2 cellular contexts compared by ENCODE assay signal in genomic region chr4:185304944-185305690, GRCh38.
TF ChIP-seq lines count a peak whose summit lies in the region.

No MANE protein-coding gene starts in this region.

TF ChIP-seq in H1, 55 proteins besides CTCF, POLR2A, EP300 and RAD21 (continued from another document):
- no peak for TF ChIP-seq POLR2AphosphoS5 (IDR thresholded peaks at IDR 0.05; ENCODE audit: low read depth, low read length)
- TF ChIP-seq NANOG (IDR thresholded peaks at IDR 0.05; ENCODE audit: insufficient read depth, low read depth, low read length, poor library complexity, severe bottlenecking): no peak
- 0 out of 2 replicates have a peak, but pooled peaks have one; percentile 19 for TF ChIP-seq TCF12 (IDR thresholded peaks at IDR 0.05; ENCODE audit: low read depth, low read length)
- no peak; the same call in 1 of the 2 replicates for TF ChIP-seq MAX (IDR thresholded peaks at IDR 0.05)
- TF ChIP-seq RBBP5 (IDR thresholded peaks at IDR 0.05; ENCODE audit: borderline replicate concordance, low read depth, low read length): no peak
- peak in 1 of 2 experiments; percentile 39; a peak in 1 of 4 replicates for TF ChIP-seq SIN3A (conservative IDR thresholded peaks at IDR 0.05 in 1 of 2, IDR thresholded peaks at IDR 0.05 in 1 of 2; ENCODE audit: low read depth in 1 of 2, low read length in 2 of 2)
- peak; percentile 49; the same call in 1 of the 2 replicates for TF ChIP-seq USF2 (IDR thresholded peaks at IDR 0.05; ENCODE audit: low read length)

TF ChIP-seq in neural cell, 6 proteins besides CTCF, POLR2A, EP300 and RAD21 (continued from another document):
- no peak for TF ChIP-seq REST (IDR thresholded peaks at IDR 0.05; ENCODE audit: borderline replicate concordance)
- TF ChIP-seq TAF1 (IDR thresholded peaks at IDR 0.05; ENCODE audit: low read depth): no peak
- TF ChIP-seq SMC3 (conservative IDR thresholded peaks at IDR 0.05; ENCODE audit: poor library complexity): no peak
- no peak for TF ChIP-seq POLR2AphosphoS5 (IDR thresholded peaks at IDR 0.05)
